1 cellular context compared by ENCODE assay signal in genomic region chr16:72442381-72443158, GRCh38.
TF ChIP-seq lines count a peak whose summit lies in the region.

No MANE protein-coding gene starts in this region.

TF ChIP-seq in HepG2, 621 proteins besides CTCF, POLR2A, EP300 and RAD21 (continued from another document and continues in another):
- TF ChIP-seq, protein P1, sequence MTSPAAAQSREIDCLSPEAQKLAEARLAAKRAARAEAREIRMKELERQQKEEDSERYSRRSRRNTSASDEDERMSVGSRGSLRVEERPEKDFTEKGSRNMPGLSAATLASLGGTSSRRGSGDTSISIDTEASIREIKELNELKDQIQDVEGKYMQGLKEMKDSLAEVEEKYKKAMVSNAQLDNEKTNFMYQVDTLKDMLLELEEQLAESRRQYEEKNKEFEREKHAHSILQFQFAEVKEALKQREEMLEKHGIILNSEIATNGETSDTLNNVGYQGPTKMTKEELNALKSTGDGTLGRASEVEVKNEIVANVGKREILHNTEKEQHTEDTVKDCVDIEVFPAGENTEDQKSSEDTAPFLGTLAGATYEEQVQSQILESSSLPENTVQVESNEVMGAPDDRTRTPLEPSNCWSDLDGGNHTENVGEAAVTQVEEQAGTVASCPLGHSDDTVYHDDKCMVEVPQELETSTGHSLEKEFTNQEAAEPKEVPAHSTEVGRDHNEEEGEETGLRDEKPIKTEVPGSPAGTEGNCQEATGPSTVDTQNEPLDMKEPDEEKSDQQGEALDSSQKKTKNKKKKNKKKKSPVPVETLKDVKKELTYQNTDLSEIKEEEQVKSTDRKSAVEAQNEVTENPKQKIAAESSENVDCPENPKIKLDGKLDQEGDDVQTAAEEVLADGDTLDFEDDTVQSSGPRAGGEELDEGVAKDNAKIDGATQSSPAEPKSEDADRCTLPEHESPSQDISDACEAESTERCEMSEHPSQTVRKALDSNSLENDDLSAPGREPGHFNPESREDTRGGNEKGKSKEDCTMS (CRISPR knock-in tag; conservative IDR thresholded peaks at IDR 0.05): no peak
- TF ChIP-seq ZNF609 (CRISPR knock-in tag; IDR thresholded peaks at IDR 0.05; ENCODE audit: borderline replicate concordance) (peak; percentile 79; the same call in 1 of the 2 replicates), ZNF160 (CRISPR knock-in tag; IDR thresholded peaks at IDR 0.05) (no peak), ZNF7 (CRISPR knock-in tag; IDR thresholded peaks at IDR 0.05) (no peak), SNAI1 (CRISPR knock-in tag; IDR thresholded peaks at IDR 0.05; ENCODE audit: borderline replicate concordance) (no peak), ATRX (CRISPR knock-in tag; IDR thresholded peaks at IDR 0.05; ENCODE audit: borderline replicate concordance) (no peak), MIER3 (CRISPR knock-in tag; IDR thresholded peaks at IDR 0.05; ENCODE audit: borderline replicate concordance) (peak; percentile 82; the same call in 1 of the 2 replicates), HMG20A (CRISPR knock-in tag; IDR thresholded peaks at IDR 0.05; ENCODE audit: borderline replicate concordance) (peak; percentile 75; the same call in 1 of the 2 replicates), ZNF12 (CRISPR knock-in tag; IDR thresholded peaks at IDR 0.05) (no peak), ATAD3A (CRISPR knock-in tag; IDR thresholded peaks at IDR 0.05) (no peak), ARNT (IDR thresholded peaks at IDR 0.05) (no peak), TBX3 (IDR thresholded peaks at IDR 0.05; ENCODE audit: borderline replicate concordance) (peak; percentile 87; the same call in 1 of the 2 replicates), HMGXB4 (CRISPR knock-in tag; IDR thresholded peaks at IDR 0.05; ENCODE audit: borderline replicate concordance in 1 of 2, low read depth in 1 of 2) (no peak), POLR2G (IDR thresholded peaks at IDR 0.05; ENCODE audit: low read depth, low read length) (no peak), ERF (CRISPR knock-in tag; IDR thresholded peaks at IDR 0.05) (peak; percentile 76; the same call in 1 of the 2 replicates), GPBP1L1 (CRISPR knock-in tag; IDR thresholded peaks at IDR 0.05) (no peak), ZNF432 (CRISPR knock-in tag; IDR thresholded peaks at IDR 0.05; ENCODE audit: borderline replicate concordance) (no peak), FOXA1 (IDR thresholded peaks at IDR 0.05) (peak; percentile 73), FOXA1 (CRISPR knock-in tag; IDR thresholded peaks at IDR 0.05) (peak; percentile 53; the same call in 1 of the 2 replicates), FOXP1 (IDR thresholded peaks at IDR 0.05) (0 out of 2 replicates have a peak, but pooled peaks have one; percentile 23), FOXP1 (CRISPR knock-in tag; IDR thresholded peaks at IDR 0.05) (peak; percentile 78), ZFP41 (CRISPR knock-in tag; IDR thresholded peaks at IDR 0.05; ENCODE audit: borderline replicate concordance) (no peak), ZBTB33 (CRISPR knock-in tag; IDR thresholded peaks at IDR 0.05) (no peak), ZNF142 (CRISPR knock-in tag; IDR thresholded peaks at IDR 0.05) (no peak), ZNF331 (CRISPR knock-in tag; IDR thresholded peaks at IDR 0.05) (peak; percentile 67; the same call in 1 of the 2 replicates), ZBTB20 (CRISPR knock-in tag; IDR thresholded peaks at IDR 0.05; ENCODE audit: borderline replicate concordance, low read depth) (peak; percentile 88; the same call in 1 of the 2 replicates), ZBTB21 (CRISPR knock-in tag; IDR thresholded peaks at IDR 0.05) (peak; percentile 59; the same call in 1 of the 2 replicates), ZNF629 (CRISPR knock-in tag; conservative IDR thresholded peaks at IDR 0.05) (no peak), MATR3 (CRISPR knock-in tag; IDR thresholded peaks at IDR 0.05) (no peak), RFXANK (CRISPR knock-in tag; IDR thresholded peaks at IDR 0.05) (no peak), MAX (IDR thresholded peaks at IDR 0.05) (no peak), KDM5B (CRISPR knock-in tag; IDR thresholded peaks at IDR 0.05; ENCODE audit: borderline replicate concordance) (no peak), CEBPG (CRISPR knock-in tag; IDR thresholded peaks at IDR 0.05) (peak; percentile 76), KAT2B (IDR thresholded peaks at IDR 0.05; ENCODE audit: borderline replicate concordance, low read depth, low read length) (no peak), ISL2 (CRISPR knock-in tag; IDR thresholded peaks at IDR 0.05) (peak; percentile 70), TOPORS (CRISPR knock-in tag; IDR thresholded peaks at IDR 0.05) (no peak), ZBTB14 (CRISPR knock-in tag; IDR thresholded peaks at IDR 0.05) (no peak), FOXC1 (CRISPR knock-in tag; IDR thresholded peaks at IDR 0.05; ENCODE audit: borderline replicate concordance) (no peak), DRAP1 (CRISPR knock-in tag; IDR thresholded peaks at IDR 0.05) (peak; percentile 67; the same call in 1 of the 2 replicates), FOXA3 (CRISPR knock-in tag; IDR thresholded peaks at IDR 0.05) (peak; percentile 93), SMAD1 (CRISPR knock-in tag; IDR thresholded peaks at IDR 0.05; ENCODE audit: borderline replicate concordance, low read depth) (no peak), ZSCAN25 (CRISPR knock-in tag; IDR thresholded peaks at IDR 0.05) (peak; percentile 99), NCOR1 (IDR thresholded peaks at IDR 0.05; ENCODE audit: borderline replicate concordance, low read length) (peak; percentile 93), ZNF607 (CRISPR knock-in tag; IDR thresholded peaks at IDR 0.05; ENCODE audit: borderline replicate concordance) (no peak), ZSCAN31 (CRISPR knock-in tag; IDR thresholded peaks at IDR 0.05; ENCODE audit: low read depth) (no peak)
